8 cellular contexts compared by ENCODE assay signal in genomic region chr20:56628873-56629463, GRCh38. TPM values are rescaled to one million over a fixed set of nuclear protein-coding genes. Genes with fewer than 3 reads are reported as not detected.
DNase-seq lines count a peak whose midpoint lies in the region; ATAC-seq, FAIRE-seq and TF ChIP-seq lines count a peak whose summit lies in the region.

Gene TFAP2C, plus strand, starts transcription at chr20:56629306. Its CDS starts 239 bp downstream, at chr20:56629545.

- H3K9me3 Mint-ChIP-seq in activated CD4-positive, alpha-beta T cell treated with anti-CD3 and anti-CD28 coated beads for 36 hours (ENCODE audit: low read depth) = no peaks in the 10 kb centered on the region

- ATAC-seq in activated CD4-positive, alpha-beta T cell treated with anti-CD3 and anti-CD28 coated beads for 36 hours = peak; percentile 79
- ATAC-seq in body of pancreas (peak; percentile 84), GM21381 (IDR thresholded peaks at IDR 0.05; ENCODE audit: unreplicated experiment) (no peak)

- no peak for FAIRE-seq in GM19239 (lab: Jason Lieb, UNC)

- no peaks in the 10 kb centered on the region for H3K36me3 ChIP-seq in body of pancreas (replicated peaks in 1 of 2; ENCODE audit: insufficient read depth in 1 of 2, low read depth in 2 of 2)

- H3K9me3 ChIP-seq in body of pancreas = no peaks in the 10 kb centered on the region

- WGBS in body of pancreas, 2 donors = 1 to 4% methylated on average over 14 to 62 of the region's 62 CpGs

- peaks cover 0 to 29% of the 10 kb centered on the region in 2 donors for H3K27me3 ChIP-seq in body of pancreas

- peak; percentile 68 for DNase-seq in activated CD4-positive, alpha-beta T cell treated with anti-CD3 and anti-CD28 coated beads for 36 hours
- no peak for DNase-seq in activated CD4-positive, alpha-beta T cell treated with anti-CD3 and anti-CD28 coated beads for 1 hour
- DNase-seq in NCI-H460 (ENCODE audit: extremely low read depth, low read depth) = peak; percentile 84
- DNase-seq in body of pancreas = peak; percentile 64 to 86 (median 76)
- peak; percentile 88 for DNase-seq in iPS-NIHi7 (ENCODE audit: extremely low spot score)
- peak; percentile 3 for DNase-seq in stimulated activated CD4-positive, alpha-beta T cell treated with anti-CD3 and anti-CD28 coated beads, Interleukin-2, amount 100 ng/mL, for 4 hours (ENCODE audit: low read depth)
- no peak for DNase-seq in GM19239 (ENCODE audit: insufficient read length, low spot score)

- H3K4me1 ChIP-seq in body of pancreas = peaks cover 56% of the 10 kb centered on the region

- H3K27ac Mint-ChIP-seq in activated CD4-positive, alpha-beta T cell treated with anti-CD3 and anti-CD28 coated beads for 36 hours = no peak within 1 kb of the TSS

- peak within 1 kb of the TSS in 3 of 4 donors; percentile 2 to 46 (median 39) for H3K27ac ChIP-seq in body of pancreas

- peaks cover 14% of the 10 kb centered on the region for H3K4me1 Mint-ChIP-seq in activated CD4-positive, alpha-beta T cell treated with anti-CD3 and anti-CD28 coated beads for 36 hours

- CTCF ChIA-PET in activated CD4-positive, alpha-beta T cell treated with anti-CD3 and anti-CD28 coated beads for 36 hours (lab: Charles Lee) = no interaction called here

- peak within 1 kb of the TSS; percentile 43 for H3K4me3 Mint-ChIP-seq in activated CD4-positive, alpha-beta T cell treated with anti-CD3 and anti-CD28 coated beads for 36 hours

- peaks cover 61% of the 10 kb centered on the region for H3K27me3 Mint-ChIP-seq in activated CD4-positive, alpha-beta T cell treated with anti-CD3 and anti-CD28 coated beads for 36 hours

- TF ChIP-seq CTCF in body of pancreas (IDR thresholded peaks at IDR 0.05) = no peak

- POLR2A ChIA-PET in activated CD4-positive, alpha-beta T cell treated with anti-CD3 and anti-CD28 coated beads for 36 hours (lab: Charles Lee) = no interaction called here

- peak; percentile 18 to 59 (median 43) for TF ChIP-seq POLR2A in body of pancreas (IDR thresholded peaks at IDR 0.05)

- no peaks in the 10 kb centered on the region for H3K36me3 Mint-ChIP-seq in activated CD4-positive, alpha-beta T cell treated with anti-CD3 and anti-CD28 coated beads for 36 hours (ENCODE audit: low read depth)

- H3K4me3 ChIP-seq in body of pancreas = peak within 1 kb of the TSS; percentile 31 to 50

- intact Hi-C loops in activated CD4-positive, alpha-beta T cell treated with anti-CD3 and anti-CD28 coated beads for 36 hours (cut with DNase I, micrococcal nuclease) = loop anchor here (1.0 to 10.0 kb wide), 4 partner anchors 297 to 638 kb away; partner anchors contain the start of gene BMP7 (in 2 of the 2)
- intact Hi-C loops in body of pancreas (cut with DNase I) = no loop called here

RNA-seq across cellular contexts. Expression of gene TFAP2C, which starts in this region (rescaled TPM):
- not detected for total RNA-seq in activated CD4-positive, alpha-beta T cell treated with anti-CD3 and anti-CD28 coated beads for 36 hours
- total RNA-seq in NCI-H460 (2014; rRNA removed; shearing (Covaris generic)) = 11.3 and 11.8 TPM in 2 replicates
- polyA plus RNA-seq in NCI-H460 (2014; cell fraction: nucleus; rRNA removed) = 10.4 and 13.1 TPM in 2 replicates
- 1 to 10 TPM in 1 of 2 donors, under 1 TPM in 1; 0.52 to 2.3 TPM for total RNA-seq in body of pancreas

Comparison
In these comparisons a context has a peak if more than half of its experiments do, and no peak if none do; other contexts are left out.
1. Peak in DNase-seq and ATAC-seq in activated CD4-positive, alpha-beta T cell treated with anti-CD3 and anti-CD28 coated beads for 36 hours; RNA of the gene not detected or under 1 TPM.
2. DNase-seq: peak in NCI-H460 (single experiment), body of pancreas (4 of 4), iPS-NIHi7 (single experiment) and stimulated activated CD4-positive, alpha-beta T cell treated with anti-CD3 and anti-CD28 coated beads, Interleukin-2, amount 100 ng/mL, for 4 hours (single experiment); none in activated CD4-positive, alpha-beta T cell treated with anti-CD3 and anti-CD28 coated beads for 1 hour (single experiment) and GM19239 (single experiment).